Comparison of ENCODE assay signal across 10 cellular contexts in the genomic region with DNA sequence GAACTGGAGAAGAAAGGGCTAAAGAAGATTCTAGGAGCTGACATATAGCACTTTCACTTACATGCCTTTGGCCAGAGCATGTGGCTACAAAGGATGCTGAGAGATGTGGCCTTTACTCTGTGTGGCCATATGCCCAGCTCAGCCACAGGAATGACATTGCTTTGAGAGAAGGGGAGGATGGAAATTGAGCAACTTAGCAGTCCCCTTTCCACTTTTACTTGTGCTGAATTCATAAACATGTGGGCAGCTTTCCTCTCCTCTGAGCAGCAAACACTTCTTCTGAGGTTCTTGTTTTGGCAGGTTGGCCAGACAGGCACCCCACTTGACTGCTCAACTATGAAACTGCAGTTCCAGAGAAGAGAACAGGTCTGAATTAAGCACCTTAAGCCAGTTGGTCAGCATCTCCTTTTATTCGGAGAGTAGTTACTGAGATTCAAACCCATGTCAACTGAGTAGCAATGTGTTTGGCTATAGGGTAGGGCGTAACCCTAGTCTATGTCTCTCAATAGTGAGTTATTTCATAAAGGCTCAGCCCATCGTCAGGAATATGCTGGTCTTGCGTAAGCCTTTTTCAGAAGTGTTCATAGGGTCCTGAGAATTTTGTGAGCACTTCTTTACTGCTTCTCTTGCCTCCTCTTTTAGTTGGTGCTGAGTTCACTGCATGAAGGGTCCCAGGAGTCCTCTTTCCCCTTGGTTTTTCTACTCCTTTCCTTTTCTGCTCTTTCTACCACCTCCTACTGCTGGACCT.
A peak's percentile ranks its signal among the peaks of the same experiment; 100 is the strongest.
DNase-seq lines count a peak whose midpoint lies in the region; ATAC-seq and TF ChIP-seq lines count a peak whose summit lies in the region.
"Had no signal": no experiment of that assay in that cellular context is flagged by ENCODE, and none has a peak within 500 bp of the region (broad histone marks: within the 10 kb centered on the region; RNA-seq: fewer than 3 reads in every experiment).

No MANE protein-coding gene starts in this region.

- intact Hi-C loops in heart left ventricle (cut with DNase I): loop anchor here in 4 of 10 donors (5.0 kb wide), 6 partner anchors 43 to 143 kb away; no protein-coding TSS in a partner anchor

- no peaks in the 10 kb centered on the region for H3K36me3 ChIP-seq in heart left ventricle

- DNase-seq in GM03348 (ENCODE audit: low spot score) (peak; percentile 85), foreskin fibroblast (peak; percentile 92 to 95), activated gamma-delta T cell (lab: John Stamatoyannopoulos, UW) (no peak), DMS53 (lab: John Stamatoyannopoulos, UW) (no peak), heart left ventricle (no peak), iPS-NIHi7 (ENCODE audit: extremely low spot score) (no peak)
- DNase-seq: KG1, T-helper 2 cell had no signal

- H3K4me3 ChIP-seq in foreskin fibroblast (ENCODE audit: low read depth in 1 of 2, low read length in 2 of 2) (no peak overlapping the region), heart left ventricle (no peak overlapping the region)

- TF ChIP-seq CTCF in foreskin fibroblast (IDR thresholded peaks at IDR 0.05; ENCODE audit: low read depth, low read length): no peak
- no peak for TF ChIP-seq CTCF in heart left ventricle (IDR thresholded peaks at IDR 0.05)

- H3K27ac ChIP-seq in heart left ventricle: peak overlapping the region in 1 of 12 donors; percentile 9

- WGBS in heart left ventricle, 4 donors: 93 to 96% (median 95%) methylated on average over 4 of the region's 4 CpGs

- no peaks in the 10 kb centered on the region for H3K9me3 ChIP-seq in heart left ventricle

- H3K4me1 ChIP-seq in heart left ventricle: peaks cover 7 to 87% (median 63%) of the 10 kb centered on the region in 12 donors

- no peak for TF ChIP-seq POLR2A in heart left ventricle (IDR thresholded peaks at IDR 0.05)

- H3K27me3 ChIP-seq in heart left ventricle: no peaks in the 10 kb centered on the region

- ATAC-seq in GM21526 (IDR thresholded peaks at IDR 0.05; ENCODE audit: low FRiP score, unreplicated experiment) (peak; percentile 41), HG03521 (IDR thresholded peaks at IDR 0.05; ENCODE audit: unreplicated experiment) (peak; percentile 47), heart left ventricle (no peak)

Comparison
In these comparisons a context has a peak if more than half of its experiments do, and no peak if none do; other contexts are left out.
1. DNase-seq: peak in GM03348 (single experiment) and foreskin fibroblast (2 of 2); none in activated gamma-delta T cell (single experiment), DMS53 (single experiment), heart left ventricle (0 of 5) and iPS-NIHi7 (single experiment).
2. ATAC-seq: peak in GM21526 (single experiment) and HG03521 (single experiment); none in heart left ventricle (0 of 4).